In genomic region chr6:6006428-6007310, GRCh38 we compare ENCODE assay signal across 8 cellular contexts. TPM values are rescaled to one million over a fixed set of nuclear protein-coding genes. Genes with fewer than 3 reads are reported as not detected.
DNase-seq lines count a peak whose midpoint lies in the region; ATAC-seq and TF ChIP-seq lines count a peak whose summit lies in the region.

NRN1 (minus strand) TSS chr6:6006925; CDS start chr6:6006749, 176 bp downstream.

- H3K27ac Mint-ChIP-seq in effector memory CD8-positive, alpha-beta T cell, result peak within 1 kb of the TSS in 1 of 2 donors; percentile 63
- peak within 1 kb of the TSS; percentile 65 to 90 for H3K27ac Mint-ChIP-seq in natural killer cell

- peaks cover 39 to 46% of the 10 kb centered on the region in 2 donors for H3K4me1 Mint-ChIP-seq in effector memory CD8-positive, alpha-beta T cell (ENCODE audit: low read depth in 2 of 2)
- peaks cover 62 to 74% of the 10 kb centered on the region in 2 donors for H3K4me1 Mint-ChIP-seq in natural killer cell

- peak within 1 kb of the TSS; percentile 72 for H3K27ac ChIP-seq in OCI-LY7 (ENCODE audit: low read depth, low read length, poor library complexity, severe bottlenecking)
- no peak within 1 kb of the TSS for H3K27ac ChIP-seq in foreskin keratinocyte

- no TSS peak for BruUV-seq in OCI-LY7 (replicated peaks; lab: Mats Ljungman, UMichigan)

- no peaks in the 10 kb centered on the region for H3K79me2 ChIP-seq in OCI-LY7 (ENCODE audit: insufficient read depth, low read depth, low read length)

- peak within 1 kb of the TSS; percentile 66 to 83 for H3K4me3 Mint-ChIP-seq in effector memory CD8-positive, alpha-beta T cell
- H3K4me3 Mint-ChIP-seq in natural killer cell, result peak within 1 kb of the TSS; percentile 91

- intact Hi-C loops in OCI-LY7 (cut with micrococcal nuclease; ENCODE audit: unreplicated experiment), result loop anchor here (5.0 to 10.0 kb wide), 7 partner anchors 284 to 1229 kb away; partner anchors contain the start of gene CDYL
- intact Hi-C loops in natural killer cell (cut with micrococcal nuclease), result loop anchor here (10.0 kb wide), 1 partner anchor 492 kb away; no protein-coding TSS in a partner anchor

- no peaks in the 10 kb centered on the region for H4K20me1 ChIP-seq in OCI-LY7 (ENCODE audit: insufficient read depth, low read length)

- H2AFZ ChIP-seq in OCI-LY7 (ENCODE audit: low read length), result peak within 1 kb of the TSS; percentile 95

- peak; percentile 22 for DNase-seq in activated T-cell treated with anti-CD3 and anti-CD28 coated beads, Interleukin-2, amount 50 U/mL, for 1 hour
- no peak for DNase-seq in activated T-cell treated with anti-CD3 and anti-CD28 coated beads for 4 hours
- DNase-seq in OCI-LY7 (ENCODE audit: low spot score), result peak; percentile 33
- DNase-seq in effector memory CD8-positive, alpha-beta T cell, result no peak
- no peak for DNase-seq in natural killer cell
- DNase-seq in foreskin keratinocyte, result no peak
- DNase-seq in HPDE6-E6E7 (ENCODE audit: extremely low spot score), result no peak

- POLR2A ChIA-PET in OCI-LY7 (lab: Charles Lee), result interaction anchor here (0.5 to 0.9 kb wide), 5 partner anchors 275 to 582 kb away, joined by 3 to 8 read pairs (median 4); partner anchors contain the start of gene LY86

- no peaks in the 10 kb centered on the region for H3K9me2 ChIP-seq in OCI-LY7 (ENCODE audit: insufficient read depth, low read length)

- H3K4me1 ChIP-seq in OCI-LY7 (ENCODE audit: insufficient read depth, low read length, poor library complexity, severe bottlenecking), result peaks cover 29% of the 10 kb centered on the region
- no peaks in the 10 kb centered on the region for H3K4me1 ChIP-seq in foreskin keratinocyte

- no peak for ATAC-seq in effector memory CD8-positive, alpha-beta T cell (replicated peaks)
- ATAC-seq in natural killer cell (no peak), foreskin keratinocyte (no peak)
- no peak for ATAC-seq in activated CD4-positive, CD25-positive, alpha-beta regulatory T cell treated with anti-CD3 and anti-CD28 coated beads, Interleukin-2, amount 50 U/mL, for 24 hours

- H3K4me2 ChIP-seq in OCI-LY7 (ENCODE audit: low read length), result peak within 1 kb of the TSS; percentile 98

- H3K27me3 Mint-ChIP-seq in effector memory CD8-positive, alpha-beta T cell, result peaks cover 71 to 85% of the 10 kb centered on the region in 2 donors
- peaks cover 65 to 70% of the 10 kb centered on the region in 2 donors for H3K27me3 Mint-ChIP-seq in natural killer cell (ENCODE audit: low read depth in 2 of 2)

- H3K27me3 ChIP-seq in foreskin keratinocyte, result peaks cover 98% of the 10 kb centered on the region

- H3K9me3 ChIP-seq in OCI-LY7 (ENCODE audit: low read length), result no peaks in the 10 kb centered on the region

- H3K9me3 Mint-ChIP-seq in effector memory CD8-positive, alpha-beta T cell, result peaks cover 0 to 7% of the 10 kb centered on the region in 2 donors
- no peaks in the 10 kb centered on the region for H3K9me3 Mint-ChIP-seq in natural killer cell

- peaks cover 64% of the 10 kb centered on the region for H3K36me3 Mint-ChIP-seq in effector memory CD8-positive, alpha-beta T cell (ENCODE audit: insufficient read depth)
- peaks cover 12% of the 10 kb centered on the region for H3K36me3 Mint-ChIP-seq in natural killer cell

- TF ChIP-seq CTCF in OCI-LY7 (conservative IDR thresholded peaks at IDR 0.05; ENCODE audit: low read length) (no peak), natural killer cell (IDR thresholded peaks at IDR 0.05) (no peak), foreskin keratinocyte (conservative IDR thresholded peaks at IDR 0.05) (no peak)

- CTCF ChIA-PET in OCI-LY7 (lab: Charles Lee; ENCODE audit: unreplicated experiment), result interaction anchor here (0.6 to 0.9 kb wide), 5 partner anchors 9 to 641 kb away, joined by 3 read pairs; no protein-coding TSS in a partner anchor

- peak within 1 kb of the TSS; percentile 73 for H3K4me3 ChIP-seq in OCI-LY7 (ENCODE audit: low read depth, low read length, poor library complexity, severe bottlenecking)

- H3K36me3 ChIP-seq in OCI-LY7 (ENCODE audit: insufficient read depth, low read length), result no peaks in the 10 kb centered on the region

RNA-seq across cellular contexts. Expression of gene NRN1, which starts in this region (rescaled TPM):
- total RNA-seq in OCI-LY7 (2014; rRNA removed; shearing (Covaris generic)), result 5.6 and 6.4 TPM in 2 replicates
- total RNA-seq in OCI-LY7 (2022) (14.1 and 24.8 TPM in 2 replicates), natural killer cell (not detected), foreskin keratinocyte (not detected in 2 replicates)
- polyA plus RNA-seq in foreskin keratinocyte, result not detected in 2 replicates

Comparison
In these comparisons a context has a peak if more than half of its experiments do, and no peak if none do; other contexts are left out.
1. DNase-seq: peak in activated T-cell treated with anti-CD3 and anti-CD28 coated beads, Interleukin-2, amount 50 U/mL, for 1 hour (single experiment) and OCI-LY7 (single experiment); none in activated T-cell treated with anti-CD3 and anti-CD28 coated beads for 4 hours (single experiment), effector memory CD8-positive, alpha-beta T cell (0 of 3), natural killer cell (single experiment), foreskin keratinocyte (0 of 2) and HPDE6-E6E7 (single experiment).